In the genomic region with DNA sequence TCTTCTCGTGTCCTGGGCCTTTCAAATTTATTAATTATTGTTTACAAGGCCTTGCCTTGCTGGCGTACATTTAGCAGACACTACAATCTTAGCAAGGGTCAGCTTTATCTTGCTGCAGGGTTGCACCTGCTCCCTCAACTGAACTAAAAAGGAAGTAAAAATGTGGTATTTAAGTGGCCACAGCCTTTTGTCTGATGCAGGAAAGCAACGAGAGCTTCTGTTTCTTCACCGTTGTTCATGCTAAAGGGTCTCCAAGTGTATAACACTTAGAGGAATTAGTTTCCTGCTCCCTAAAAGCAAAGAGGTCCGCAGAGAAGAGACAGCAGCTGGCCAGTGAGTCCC, we compare ENCODE assay signal across 1 cellular context.
TF ChIP-seq lines count a peak whose summit lies in the region.

No MANE protein-coding gene starts in this region.

TF ChIP-seq in K562, 482 proteins besides CTCF, POLR2A, EP300 and RAD21:
- TF ChIP-seq, protein P1, sequence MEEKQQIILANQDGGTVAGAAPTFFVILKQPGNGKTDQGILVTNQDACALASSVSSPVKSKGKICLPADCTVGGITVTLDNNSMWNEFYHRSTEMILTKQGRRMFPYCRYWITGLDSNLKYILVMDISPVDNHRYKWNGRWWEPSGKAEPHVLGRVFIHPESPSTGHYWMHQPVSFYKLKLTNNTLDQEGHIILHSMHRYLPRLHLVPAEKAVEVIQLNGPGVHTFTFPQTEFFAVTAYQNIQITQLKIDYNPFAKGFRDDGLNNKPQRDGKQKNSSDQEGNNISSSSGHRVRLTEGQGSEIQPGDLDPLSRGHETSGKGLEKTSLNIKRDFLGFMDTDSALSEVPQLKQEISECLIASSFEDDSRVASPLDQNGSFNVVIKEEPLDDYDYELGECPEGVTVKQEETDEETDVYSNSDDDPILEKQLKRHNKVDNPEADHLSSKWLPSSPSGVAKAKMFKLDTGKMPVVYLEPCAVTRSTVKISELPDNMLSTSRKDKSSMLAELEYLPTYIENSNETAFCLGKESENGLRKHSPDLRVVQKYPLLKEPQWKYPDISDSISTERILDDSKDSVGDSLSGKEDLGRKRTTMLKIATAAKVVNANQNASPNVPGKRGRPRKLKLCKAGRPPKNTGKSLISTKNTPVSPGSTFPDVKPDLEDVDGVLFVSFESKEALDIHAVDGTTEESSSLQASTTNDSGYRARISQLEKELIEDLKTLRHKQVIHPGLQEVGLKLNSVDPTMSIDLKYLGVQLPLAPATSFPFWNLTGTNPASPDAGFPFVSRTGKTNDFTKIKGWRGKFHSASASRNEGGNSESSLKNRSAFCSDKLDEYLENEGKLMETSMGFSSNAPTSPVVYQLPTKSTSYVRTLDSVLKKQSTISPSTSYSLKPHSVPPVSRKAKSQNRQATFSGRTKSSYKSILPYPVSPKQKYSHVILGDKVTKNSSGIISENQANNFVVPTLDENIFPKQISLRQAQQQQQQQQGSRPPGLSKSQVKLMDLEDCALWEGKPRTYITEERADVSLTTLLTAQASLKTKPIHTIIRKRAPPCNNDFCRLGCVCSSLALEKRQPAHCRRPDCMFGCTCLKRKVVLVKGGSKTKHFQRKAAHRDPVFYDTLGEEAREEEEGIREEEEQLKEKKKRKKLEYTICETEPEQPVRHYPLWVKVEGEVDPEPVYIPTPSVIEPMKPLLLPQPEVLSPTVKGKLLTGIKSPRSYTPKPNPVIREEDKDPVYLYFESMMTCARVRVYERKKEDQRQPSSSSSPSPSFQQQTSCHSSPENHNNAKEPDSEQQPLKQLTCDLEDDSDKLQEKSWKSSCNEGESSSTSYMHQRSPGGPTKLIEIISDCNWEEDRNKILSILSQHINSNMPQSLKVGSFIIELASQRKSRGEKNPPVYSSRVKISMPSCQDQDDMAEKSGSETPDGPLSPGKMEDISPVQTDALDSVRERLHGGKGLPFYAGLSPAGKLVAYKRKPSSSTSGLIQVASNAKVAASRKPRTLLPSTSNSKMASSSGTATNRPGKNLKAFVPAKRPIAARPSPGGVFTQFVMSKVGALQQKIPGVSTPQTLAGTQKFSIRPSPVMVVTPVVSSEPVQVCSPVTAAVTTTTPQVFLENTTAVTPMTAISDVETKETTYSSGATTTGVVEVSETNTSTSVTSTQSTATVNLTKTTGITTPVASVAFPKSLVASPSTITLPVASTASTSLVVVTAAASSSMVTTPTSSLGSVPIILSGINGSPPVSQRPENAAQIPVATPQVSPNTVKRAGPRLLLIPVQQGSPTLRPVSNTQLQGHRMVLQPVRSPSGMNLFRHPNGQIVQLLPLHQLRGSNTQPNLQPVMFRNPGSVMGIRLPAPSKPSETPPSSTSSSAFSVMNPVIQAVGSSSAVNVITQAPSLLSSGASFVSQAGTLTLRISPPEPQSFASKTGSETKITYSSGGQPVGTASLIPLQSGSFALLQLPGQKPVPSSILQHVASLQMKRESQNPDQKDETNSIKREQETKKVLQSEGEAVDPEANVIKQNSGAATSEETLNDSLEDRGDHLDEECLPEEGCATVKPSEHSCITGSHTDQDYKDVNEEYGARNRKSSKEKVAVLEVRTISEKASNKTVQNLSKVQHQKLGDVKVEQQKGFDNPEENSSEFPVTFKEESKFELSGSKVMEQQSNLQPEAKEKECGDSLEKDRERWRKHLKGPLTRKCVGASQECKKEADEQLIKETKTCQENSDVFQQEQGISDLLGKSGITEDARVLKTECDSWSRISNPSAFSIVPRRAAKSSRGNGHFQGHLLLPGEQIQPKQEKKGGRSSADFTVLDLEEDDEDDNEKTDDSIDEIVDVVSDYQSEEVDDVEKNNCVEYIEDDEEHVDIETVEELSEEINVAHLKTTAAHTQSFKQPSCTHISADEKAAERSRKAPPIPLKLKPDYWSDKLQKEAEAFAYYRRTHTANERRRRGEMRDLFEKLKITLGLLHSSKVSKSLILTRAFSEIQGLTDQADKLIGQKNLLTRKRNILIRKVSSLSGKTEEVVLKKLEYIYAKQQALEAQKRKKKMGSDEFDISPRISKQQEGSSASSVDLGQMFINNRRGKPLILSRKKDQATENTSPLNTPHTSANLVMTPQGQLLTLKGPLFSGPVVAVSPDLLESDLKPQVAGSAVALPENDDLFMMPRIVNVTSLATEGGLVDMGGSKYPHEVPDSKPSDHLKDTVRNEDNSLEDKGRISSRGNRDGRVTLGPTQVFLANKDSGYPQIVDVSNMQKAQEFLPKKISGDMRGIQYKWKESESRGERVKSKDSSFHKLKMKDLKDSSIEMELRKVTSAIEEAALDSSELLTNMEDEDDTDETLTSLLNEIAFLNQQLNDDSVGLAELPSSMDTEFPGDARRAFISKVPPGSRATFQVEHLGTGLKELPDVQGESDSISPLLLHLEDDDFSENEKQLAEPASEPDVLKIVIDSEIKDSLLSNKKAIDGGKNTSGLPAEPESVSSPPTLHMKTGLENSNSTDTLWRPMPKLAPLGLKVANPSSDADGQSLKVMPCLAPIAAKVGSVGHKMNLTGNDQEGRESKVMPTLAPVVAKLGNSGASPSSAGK (IDR thresholded peaks at IDR 0.05) = no peak
- TF ChIP-seq TAF9B (IDR thresholded peaks at IDR 0.05; ENCODE audit: partially characterized antibody) (no peak), NONO (IDR thresholded peaks at IDR 0.05; ENCODE audit: low read depth in 2 of 2, low read length in 1 of 2) (no peak), CHD2 (IDR thresholded peaks at IDR 0.05; ENCODE audit: low read depth, low read length) (no peak), POLR3G (IDR thresholded peaks at IDR 0.05; ENCODE audit: extremely low read depth, insufficient read length, insufficient replicate concordance) (no peak), HMGN3 (IDR thresholded peaks at IDR 0.05; ENCODE audit: borderline replicate concordance, extremely low read depth, insufficient read length, low read depth, low read length) (no peak), NELFE (IDR thresholded peaks at IDR 0.05; ENCODE audit: insufficient read depth, insufficient read length) (no peak), ZKSCAN1 (IDR thresholded peaks at IDR 0.05; ENCODE audit: low read depth, low read length) (no peak), HDAC6 (IDR thresholded peaks at IDR 0.05; ENCODE audit: low read depth, low read length) (no peak), CHCHD3 (CRISPR knock-in tag; IDR thresholded peaks at IDR 0.05) (no peak), ZNF707 (CRISPR knock-in tag; conservative IDR thresholded peaks at IDR 0.05) (no peak), CCAR2 (IDR thresholded peaks at IDR 0.05; ENCODE audit: low read depth, low read length) (no peak), FOXJ2 (tag; IDR thresholded peaks at IDR 0.05) (no peak)
- TF ChIP-seq, protein P2, sequence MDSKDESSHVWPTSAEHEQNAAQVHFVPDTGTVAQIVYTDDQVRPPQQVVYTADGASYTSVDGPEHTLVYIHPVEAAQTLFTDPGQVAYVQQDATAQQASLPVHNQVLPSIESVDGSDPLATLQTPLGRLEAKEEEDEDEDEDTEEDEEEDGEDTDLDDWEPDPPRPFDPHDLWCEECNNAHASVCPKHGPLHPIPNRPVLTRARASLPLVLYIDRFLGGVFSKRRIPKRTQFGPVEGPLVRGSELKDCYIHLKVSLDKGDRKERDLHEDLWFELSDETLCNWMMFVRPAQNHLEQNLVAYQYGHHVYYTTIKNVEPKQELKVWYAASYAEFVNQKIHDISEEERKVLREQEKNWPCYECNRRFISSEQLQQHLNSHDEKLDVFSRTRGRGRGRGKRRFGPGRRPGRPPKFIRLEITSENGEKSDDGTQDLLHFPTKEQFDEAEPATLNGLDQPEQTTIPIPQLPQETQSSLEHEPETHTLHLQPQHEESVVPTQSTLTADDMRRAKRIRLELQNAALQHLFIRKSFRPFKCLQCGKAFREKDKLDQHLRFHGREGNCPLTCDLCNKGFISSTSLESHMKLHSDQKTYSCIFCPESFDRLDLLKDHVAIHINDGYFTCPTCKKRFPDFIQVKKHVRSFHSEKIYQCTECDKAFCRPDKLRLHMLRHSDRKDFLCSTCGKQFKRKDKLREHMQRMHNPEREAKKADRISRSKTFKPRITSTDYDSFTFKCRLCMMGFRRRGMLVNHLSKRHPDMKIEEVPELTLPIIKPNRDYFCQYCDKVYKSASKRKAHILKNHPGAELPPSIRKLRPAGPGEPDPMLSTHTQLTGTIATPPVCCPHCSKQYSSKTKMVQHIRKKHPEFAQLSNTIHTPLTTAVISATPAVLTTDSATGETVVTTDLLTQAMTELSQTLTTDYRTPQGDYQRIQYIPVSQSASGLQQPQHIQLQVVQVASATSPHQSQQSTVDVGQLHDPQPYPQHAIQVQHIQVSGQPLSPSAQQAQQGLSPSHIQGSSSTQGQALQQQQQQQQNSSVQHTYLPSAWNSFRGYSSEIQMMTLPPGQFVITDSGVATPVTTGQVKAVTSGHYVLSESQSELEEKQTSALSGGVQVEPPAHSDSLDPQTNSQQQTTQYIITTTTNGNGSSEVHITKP (IDR thresholded peaks at IDR 0.05; ENCODE audit: partially characterized antibody) = no peak
- TF ChIP-seq, protein P3, sequence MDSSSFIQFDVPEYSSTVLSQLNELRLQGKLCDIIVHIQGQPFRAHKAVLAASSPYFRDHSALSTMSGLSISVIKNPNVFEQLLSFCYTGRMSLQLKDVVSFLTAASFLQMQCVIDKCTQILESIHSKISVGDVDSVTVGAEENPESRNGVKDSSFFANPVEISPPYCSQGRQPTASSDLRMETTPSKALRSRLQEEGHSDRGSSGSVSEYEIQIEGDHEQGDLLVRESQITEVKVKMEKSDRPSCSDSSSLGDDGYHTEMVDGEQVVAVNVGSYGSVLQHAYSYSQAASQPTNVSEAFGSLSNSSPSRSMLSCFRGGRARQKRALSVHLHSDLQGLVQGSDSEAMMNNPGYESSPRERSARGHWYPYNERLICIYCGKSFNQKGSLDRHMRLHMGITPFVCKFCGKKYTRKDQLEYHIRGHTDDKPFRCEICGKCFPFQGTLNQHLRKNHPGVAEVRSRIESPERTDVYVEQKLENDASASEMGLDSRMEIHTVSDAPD (CRISPR knock-in tag; IDR thresholded peaks at IDR 0.05) = no peak
TF ChIP-seq in K562: peak in this region for 0.
